Comparison of ENCODE assay signal across 24 cellular contexts in genomic region chr20:43923917-43924316, GRCh38. TPM values are rescaled to one million over a fixed set of nuclear protein-coding genes. Genes with fewer than 3 reads are reported as not detected.
"Had no signal": no experiment of that assay in that cellular context is flagged by ENCODE, and none has a peak within 500 bp of the region (broad histone marks: within the 10 kb centered on the region; RNA-seq: fewer than 3 reads in every experiment).

No MANE protein-coding gene starts in this region.

- H3K9me3 Mint-ChIP-seq: activated CD8-positive, alpha-beta T cell treated with anti-CD3 and anti-CD28 coated beads for 36 hours; activated naive CD4-positive, alpha-beta T cell treated with anti-CD3 and anti-CD28 coated beads, Interleukin-2, amount 10 ng/mL, durations not matched to agents 7 days and 5 days; activated T-helper 2 cell treated with anti-CD3 and anti-CD28 coated beads, Interferon-gamma antibody, Interleukin-2, Interleukin-4, amounts not matched to agents 10 μg/mL and 5 μg/mL and 100 μg/mL, durations not matched to agents 14 hours and 24 hours and 36 hours had no signal

- H3K27ac Mint-ChIP-seq: activated CD4-positive, alpha-beta T cell treated with anti-CD3 and anti-CD28 coated beads for 36 hours; activated CD8-positive, alpha-beta T cell treated with anti-CD3 and anti-CD28 coated beads for 36 hours; activated naive CD4-positive, alpha-beta T cell treated with anti-CD3 and anti-CD28 coated beads, Interleukin-2, amount 10 ng/mL, durations not matched to agents 7 days and 5 days; activated T-cell treated with anti-CD3 and anti-CD28 coated beads, Interleukin-2, amount 50 U/mL, for 72 hours; activated T-helper 2 cell treated with anti-CD3 and anti-CD28 coated beads, Interferon-gamma antibody, Interleukin-2, Interleukin-4, amounts not matched to agents 10 μg/mL and 5 μg/mL and 100 μg/mL, durations not matched to agents 14 hours and 24 hours and 36 hours; T-helper 17 cell had no signal

- H3K27ac ChIP-seq: VCaP had no signal

- DNase-seq: activated CD4-positive, alpha-beta T cell treated with anti-CD3 and anti-CD28 coated beads, Interleukin-2, amount 50 U/mL, for 1 hour; activated CD4-positive, CD25-positive, alpha-beta regulatory T cell; activated CD8-positive, alpha-beta memory T cell treated with anti-CD3 and anti-CD28 coated beads, Interleukin-2, amount 50 U/mL, for 4 hours; activated gamma-delta T cell treated with Interleukin-2 at 50 U/mL for 16 hours; activated naive CD4-positive, alpha-beta T cell treated with anti-CD3 and anti-CD28 coated beads, Interleukin-2, amount 10 ng/mL, durations not matched to agents 7 days and 5 days; aorta; central memory CD4-positive, alpha-beta T cell; Kasumi-1; NCI-H1048; NCI-H146; NCI-H187 treated with DMSO at 0.1 percent for 48 hours; NCI-H2081 treated with DMSO at 0.1 percent for 48 hours; NCI-H446; NCI-H524; PC-3; SHP77 treated with DMSO at 0.1 percent for 48 hours; T-helper 17 cell; T1000 had no signal

- H3K4me3 Mint-ChIP-seq: activated CD4-positive, alpha-beta T cell treated with anti-CD3 and anti-CD28 coated beads for 36 hours; activated CD8-positive, alpha-beta T cell treated with anti-CD3 and anti-CD28 coated beads for 36 hours; activated naive CD4-positive, alpha-beta T cell treated with anti-CD3 and anti-CD28 coated beads, Interleukin-2, amount 10 ng/mL, durations not matched to agents 7 days and 5 days; activated T-cell treated with anti-CD3 and anti-CD28 coated beads, Interleukin-2, amount 50 U/mL, for 72 hours had no signal

- ATAC-seq: activated CD8-positive, alpha-beta T cell treated with anti-CD3 and anti-CD28 coated beads for 36 hours; activated T-cell treated with anti-CD3 and anti-CD28 coated beads, Interleukin-2, amount 50 U/mL, for 72 hours; PC-3; T-helper 17 cell had no signal

- H3K36me3 Mint-ChIP-seq: activated naive CD4-positive, alpha-beta T cell treated with anti-CD3 and anti-CD28 coated beads, Interleukin-2, amount 10 ng/mL, durations not matched to agents 7 days and 5 days had no signal

RNA-seq across cellular contexts. Expression of gene TOX2, which starts 9.3 kb away (rescaled TPM):
- total RNA-seq: bronchial epithelial cell had no signal
